ENCODE assay signal across 8 cellular contexts in genomic region chr11:134276396-134277175, GRCh38. TPM values are rescaled to one million over a fixed set of nuclear protein-coding genes. Genes with fewer than 3 reads are reported as not detected.
DNase-seq lines count a peak whose midpoint lies in the region; ATAC-seq and TF ChIP-seq lines count a peak whose summit lies in the region.

No MANE protein-coding gene starts in this region.

- H3K36me3 Mint-ChIP-seq in activated naive CD4-positive, alpha-beta T cell treated with anti-CD3 and anti-CD28 coated beads, Interleukin-2, amount 50 U/mL, for 72 hours: peaks cover 11 to 20% of the 10 kb centered on the region in 2 donors

- H3K36me3 ChIP-seq in tibial artery: no peaks in the 10 kb centered on the region
- H3K36me3 ChIP-seq in OCI-LY7 (ENCODE audit: insufficient read depth, low read length): no peaks in the 10 kb centered on the region

- H3K9me3 ChIP-seq in tibial artery (peaks cover 0 to 5% (median 0%) of the 10 kb centered on the region in 3 donors), OCI-LY7 (ENCODE audit: low read length) (no peaks in the 10 kb centered on the region)

- BruUV-seq in OCI-LY7 (replicated peaks; lab: Mats Ljungman, UMichigan): no TSS peak

- TF ChIP-seq CTCF in GM10266 (IDR thresholded peaks at IDR 0.05; ENCODE audit: control insufficient read depth, insufficient read depth, low read depth, missing control alignments) (peak; percentile 23), tibial artery (IDR thresholded peaks at IDR 0.05) (no peak), OCI-LY7 (conservative IDR thresholded peaks at IDR 0.05; ENCODE audit: low read length) (no peak)

- H3K9me2 ChIP-seq in OCI-LY7 (ENCODE audit: insufficient read depth, low read length): no peaks in the 10 kb centered on the region

- H3K27ac ChIP-seq in tibial artery: no peak overlapping the region
- no peak overlapping the region for H3K27ac ChIP-seq in OCI-LY7 (ENCODE audit: low read depth, low read length, poor library complexity, severe bottlenecking)

- no peaks in the 10 kb centered on the region for H3K79me2 ChIP-seq in OCI-LY7 (ENCODE audit: insufficient read depth, low read depth, low read length)

- POLR2A ChIA-PET in OCI-LY7 (lab: Charles Lee): no interaction called here

- H3K4me3 ChIP-seq in tibial artery (peak overlapping the region; percentile 0 to 33), OCI-LY7 (ENCODE audit: low read depth, low read length, poor library complexity, severe bottlenecking) (no peak overlapping the region)

- no peaks in the 10 kb centered on the region for H4K20me1 ChIP-seq in OCI-LY7 (ENCODE audit: insufficient read depth, low read length)

- H3K4me2 ChIP-seq in OCI-LY7 (ENCODE audit: low read length): no peak overlapping the region

- H3K4me1 ChIP-seq in tibial artery (peaks cover 0 to 23% (median 17%) of the 10 kb centered on the region in 4 donors), OCI-LY7 (ENCODE audit: insufficient read depth, low read length, poor library complexity, severe bottlenecking) (no peaks in the 10 kb centered on the region)

- H3K27ac Mint-ChIP-seq in activated naive CD4-positive, alpha-beta T cell treated with anti-CD3 and anti-CD28 coated beads, Interleukin-2, amount 50 U/mL, for 72 hours: peak overlapping the region in 1 of 2 donors; percentile 97

- intact Hi-C loops in left colon (cut with DNase I, micrococcal nuclease): no loop called here
- intact Hi-C loops in tibial artery (cut with DNase I; ENCODE audit: low total_unique reads): no loop called here
- intact Hi-C loops in OCI-LY7 (cut with micrococcal nuclease; ENCODE audit: unreplicated experiment): no loop called here

- H3K9me3 Mint-ChIP-seq in activated naive CD4-positive, alpha-beta T cell treated with anti-CD3 and anti-CD28 coated beads, Interleukin-2, amount 50 U/mL, for 72 hours: no peaks in the 10 kb centered on the region

- ATAC-seq in HG02885 (IDR thresholded peaks at IDR 0.05; ENCODE audit: poor library complexity, unreplicated experiment) (peak; percentile 15), left colon (peak; percentile 30), HG03135 (IDR thresholded peaks at IDR 0.05; ENCODE audit: unreplicated experiment) (no peak)
- ATAC-seq in activated naive CD4-positive, alpha-beta T cell treated with anti-CD3 and anti-CD28 coated beads, Interleukin-2, amount 50 U/mL, for 72 hours: peak; percentile 15 to 19

- H2AFZ ChIP-seq in OCI-LY7 (ENCODE audit: low read length): no peak overlapping the region

- H3K27me3 ChIP-seq in tibial artery: peaks cover 0 to 61% of the 10 kb centered on the region in 2 donors

- CTCF ChIA-PET in OCI-LY7 (lab: Charles Lee; ENCODE audit: unreplicated experiment): no interaction called here

- peak; percentile 44 for DNase-seq in GM10266 (ENCODE audit: extremely low spot score)
- DNase-seq in activated naive CD4-positive, alpha-beta T cell treated with anti-CD3 and anti-CD28 coated beads, Interleukin-2, amount 50 U/mL, for 72 hours (ENCODE audit: low spot score in 2 of 2): no peak
- DNase-seq in left colon: no peak
- no peak for DNase-seq in tibial artery
- no peak for DNase-seq in NAMALWA (ENCODE audit: low spot score)
- DNase-seq in OCI-LY7 (ENCODE audit: low spot score): no peak

RNA-seq across cellular contexts. Expression of gene GLB1L3, which starts 0.4 kb away (rescaled TPM):
- total RNA-seq in activated naive CD4-positive, alpha-beta T cell treated with anti-CD3 and anti-CD28 coated beads, Interleukin-2, amount 50 U/mL, for 72 hours: 10 to 100 TPM in 1 of 2 donors, 1 to 10 TPM in 1; 7.3 to 19.3 TPM
- total RNA-seq in left colon: not detected
- total RNA-seq in OCI-LY7 (2014; rRNA removed; shearing (Covaris generic)): not detected in 2 replicates
- not detected in 2 replicates for total RNA-seq in OCI-LY7 (2022)

RNA-seq across cellular contexts. Expression of gene ACAD8, which starts 23.2 kb away (rescaled TPM):
- 10 to 100 TPM; 19.2 to 25.2 TPM for total RNA-seq in activated naive CD4-positive, alpha-beta T cell treated with anti-CD3 and anti-CD28 coated beads, Interleukin-2, amount 50 U/mL, for 72 hours
- total RNA-seq in left colon (10 to 100 TPM; 28.1 to 30.7 TPM), OCI-LY7 (2022) (20.4 and 24.7 TPM in 2 replicates)
- total RNA-seq in OCI-LY7 (2014; rRNA removed; shearing (Covaris generic)): 22.8 and 29.7 TPM in 2 replicates

RNA-seq across cellular contexts. Expression of gene THYN1, which starts 23.4 kb away (rescaled TPM):
- total RNA-seq in activated naive CD4-positive, alpha-beta T cell treated with anti-CD3 and anti-CD28 coated beads, Interleukin-2, amount 50 U/mL, for 72 hours: 10 to 100 TPM; 81.4 to 85.0 TPM
- total RNA-seq in left colon (10 to 100 TPM; 28.5 to 32.0 TPM), OCI-LY7 (2022) (51.6 and 52.4 TPM in 2 replicates)
- 82.8 and 101 TPM in 2 replicates for total RNA-seq in OCI-LY7 (2014; rRNA removed; shearing (Covaris generic))

RNA-seq across cellular contexts. Expression of gene VPS26B, which starts 52.1 kb away (rescaled TPM):
- total RNA-seq in activated naive CD4-positive, alpha-beta T cell treated with anti-CD3 and anti-CD28 coated beads, Interleukin-2, amount 50 U/mL, for 72 hours: 10 to 100 TPM; 38.5 to 39.2 TPM
- 10 to 100 TPM; 40.8 to 41.1 TPM for total RNA-seq in left colon
- 22.7 and 24.9 TPM in 2 replicates for total RNA-seq in OCI-LY7 (2014; rRNA removed; shearing (Covaris generic))
- 25.1 and 33.1 TPM in 2 replicates for total RNA-seq in OCI-LY7 (2022)

RNA-seq across cellular contexts. Expression of gene NCAPD3, which starts 52.8 kb away (rescaled TPM):
- 100 to 1,000 TPM in 1 of 2 donors, 10 to 100 TPM in 1; 93.7 to 169 TPM for total RNA-seq in activated naive CD4-positive, alpha-beta T cell treated with anti-CD3 and anti-CD28 coated beads, Interleukin-2, amount 50 U/mL, for 72 hours
- total RNA-seq in left colon (10 to 100 TPM; 11.5 to 17.0 TPM), OCI-LY7 (2022) (112 and 125 TPM in 2 replicates)
- 72.8 and 89.1 TPM in 2 replicates for total RNA-seq in OCI-LY7 (2014; rRNA removed; shearing (Covaris generic))

Comparison
In these comparisons a context has a peak if more than half of its experiments do, and no peak if none do; other contexts are left out.
1. RNA of gene GLB1L3, which starts 0.4 kb away (total RNA-seq): 7.3 to 19.3 TPM in activated naive CD4-positive, alpha-beta T cell treated with anti-CD3 and anti-CD28 coated beads, Interleukin-2, amount 50 U/mL, for 72 hours; not detected in left colon and not detected in OCI-LY7; every median in the first group is over 4 times any median in the second.